Comparison of ENCODE assay signal across 3 cellular contexts in the genomic region with DNA sequence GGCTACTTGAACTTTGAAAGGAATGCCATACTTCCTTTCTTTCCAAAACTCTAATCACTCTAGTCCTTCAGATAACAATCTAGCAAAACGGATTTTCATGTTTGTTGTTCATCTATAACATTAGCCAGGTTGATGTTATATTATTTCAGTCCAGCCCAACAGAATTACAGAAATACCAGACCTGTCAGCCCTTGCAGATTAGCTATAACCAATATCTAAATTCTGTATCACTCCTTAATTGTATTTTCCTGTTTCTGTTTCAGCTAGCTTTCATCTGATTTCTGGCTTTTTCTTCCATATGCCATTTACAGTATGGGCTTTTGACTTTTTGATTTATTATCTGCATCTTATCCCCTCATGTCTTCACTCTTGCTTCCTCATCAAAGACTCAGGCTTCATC.
"Had no signal": no experiment of that assay in that cellular context is flagged by ENCODE, and none has a peak within 500 bp of the region (broad histone marks: within the 10 kb centered on the region; RNA-seq: fewer than 3 reads in every experiment).

No MANE protein-coding gene starts in this region.

- DNase-seq: GDM1, GF-D8 had no signal

- ATAC-seq: GM12878 had no signal

- H3K4me3 ChIP-seq: GM12878 had no signal
